ENCODE assay signal across 22 cellular contexts in the genomic region with DNA sequence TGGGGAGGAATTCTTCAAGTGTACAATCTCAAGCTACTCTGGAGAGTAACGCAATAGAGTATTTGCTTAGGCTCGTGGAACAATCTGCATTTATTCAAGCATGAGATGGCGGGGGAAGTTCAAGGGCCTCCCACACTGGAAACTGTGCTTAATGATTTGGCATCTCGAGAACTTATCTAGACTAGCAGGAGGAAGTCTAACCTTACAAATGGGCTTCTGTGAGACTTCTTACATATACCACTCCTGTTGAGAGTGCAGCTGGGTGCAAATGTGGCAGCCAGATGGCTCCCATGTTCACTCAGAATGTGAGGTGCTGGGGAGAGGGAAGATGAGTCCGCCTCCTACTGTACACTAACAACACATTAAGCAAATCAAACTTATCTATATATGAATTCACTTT. TPM values are rescaled to one million over a fixed set of nuclear protein-coding genes. Genes with fewer than 3 reads are reported as not detected.
A peak's percentile ranks its signal among the peaks of the same experiment; 100 is the strongest.
DNase-seq lines count a peak whose midpoint lies in the region; ATAC-seq, FAIRE-seq and TF ChIP-seq lines count a peak whose summit lies in the region.
"Had no signal": no experiment of that assay in that cellular context is flagged by ENCODE, and none has a peak within 500 bp of the region (broad histone marks: within the 10 kb centered on the region; RNA-seq: fewer than 3 reads in every experiment).

No MANE protein-coding gene starts in this region.

- no peaks in the 10 kb centered on the region for H3K79me2 ChIP-seq in osteoblast (ENCODE audit: insufficient read depth, low read length)

- H3K9me3 ChIP-seq in WERI-Rb-1 (ENCODE audit: severe bottlenecking) (no peaks in the 10 kb centered on the region), osteoblast (ENCODE audit: low read depth, low read length) (no peaks in the 10 kb centered on the region), heart right ventricle (no peaks in the 10 kb centered on the region)
- H3K9me3 ChIP-seq: Caco-2, MG63, ovary had no signal

- no peak for TF ChIP-seq POLR2A in GM12891 (IDR thresholded peaks at IDR 0.05; ENCODE audit: low read depth, low read length)

- H3K4me2 ChIP-seq in osteoblast (ENCODE audit: insufficient read depth, low read length), result no peak overlapping the region

- no peaks in the 10 kb centered on the region for H3K36me3 ChIP-seq in WERI-Rb-1
- no peaks in the 10 kb centered on the region for H3K36me3 ChIP-seq in osteoblast (ENCODE audit: insufficient read depth, low read length)
- no peaks in the 10 kb centered on the region for H3K36me3 ChIP-seq in heart right ventricle
- H3K36me3 ChIP-seq: MG63, ovary had no signal

- no peaks in the 10 kb centered on the region for H4K20me1 ChIP-seq in osteoblast (ENCODE audit: insufficient read depth, low read length)

- WGBS in heart right ventricle, 2 donors, result 73 to 75% methylated on average over 5 of the region's 5 CpGs

- H3K4me3 ChIP-seq in WERI-Rb-1 (ENCODE audit: low read depth, low read length) (no peak overlapping the region), osteoblast (ENCODE audit: insufficient read depth, low read length) (no peak overlapping the region), heart right ventricle (no peak overlapping the region)
- H3K4me3 ChIP-seq: GM23248, MG63, ovary had no signal

- ATAC-seq in GM18498 (IDR thresholded peaks at IDR 0.05; ENCODE audit: unreplicated experiment) (no peak), heart right ventricle (no peak)

- TF ChIP-seq CTCF in WERI-Rb-1 (IDR thresholded peaks at IDR 0.05; ENCODE audit: low read depth, low read length) (peak; percentile 20; the same call in 1 of the 2 replicates), osteoblast (IDR thresholded peaks at IDR 0.05; ENCODE audit: extremely low read depth, low read depth, low read length) (no peak), heart right ventricle (IDR thresholded peaks at IDR 0.05) (no peak)

- H3K4me1 ChIP-seq in osteoblast (ENCODE audit: insufficient read depth, low read length) (no peaks in the 10 kb centered on the region), heart right ventricle (no peaks in the 10 kb centered on the region)
- H3K4me1 ChIP-seq: Caco-2 had no signal

- FAIRE-seq in GM12891 (lab: Jason Lieb, UNC) (peak; percentile 43), GM19239 (lab: Jason Lieb, UNC) (no peak)
- FAIRE-seq: GM12892 had no signal

- DNase-seq in GM12891 (ENCODE audit: insufficient read length, low spot score) (no peak), KBM-7 (peak; percentile 84), WERI-Rb-1 (no peak), medulla oblongata (ENCODE audit: extremely low spot score) (peak; percentile 23), osteoblast (ENCODE audit: insufficient read length, low spot score, missing footprints) (no peak), GM19239 (ENCODE audit: insufficient read length, low spot score) (no peak), heart right ventricle (no peak)
- DNase-seq: activated CD4-positive, CD25-positive, alpha-beta regulatory T cell treated with anti-CD3 and anti-CD28 coated beads, Interleukin-2, amount 50 U/mL, for 72 hours; Caco-2; cortex of kidney; GM23248; immature natural killer cell; mammary epithelial cell; MG63; NCI-H187; NCI-H446 treated with DMSO at 0.1 percent for 48 hours; ovary; SIG-M5; T-helper 2 cell had no signal

- H2AFZ ChIP-seq in osteoblast (ENCODE audit: low read length), result no peak overlapping the region
- H2AFZ ChIP-seq: GM23248 had no signal

- intact Hi-C loops in heart right ventricle (cut with DNase I), result no loop called here

- no peaks in the 10 kb centered on the region for H3K27me3 ChIP-seq in WERI-Rb-1 (ENCODE audit: insufficient read depth, low read depth, severe bottlenecking)
- no peaks in the 10 kb centered on the region for H3K27me3 ChIP-seq in osteoblast (ENCODE audit: insufficient read depth, low read length)
- H3K27me3 ChIP-seq in heart right ventricle, result peaks cover 0 to 4% (median 0%) of the 10 kb centered on the region in 7 donors
- H3K27me3 ChIP-seq: MG63, ovary had no signal

- in situ Hi-C loops in KBM-7 (cut with MboI; ENCODE audit: low pct_unique_long_range_greater_than_20kb, low sequenced_read_pairs), result no loop called here

- no peak overlapping the region for H3K27ac ChIP-seq in WERI-Rb-1
- no peak overlapping the region for H3K27ac ChIP-seq in osteoblast (ENCODE audit: low read depth, low read length)
- H3K27ac ChIP-seq in heart right ventricle, result no peak overlapping the region
- H3K27ac ChIP-seq: epithelial cell of prostate, GM23248, ovary had no signal

TF ChIP-seq in GM12891, 5 proteins besides CTCF, POLR2A, EP300 and RAD21:
- TF ChIP-seq PAX5 (IDR thresholded peaks at IDR 0.05; ENCODE audit: insufficient read depth, low read length, severe bottlenecking), result no peak
- no peak for TF ChIP-seq POU2F2 (IDR thresholded peaks at IDR 0.05; ENCODE audit: low read depth, low read length)
- TF ChIP-seq SPI1 (IDR thresholded peaks at IDR 0.05; ENCODE audit: low read depth, low read length), result peak; percentile 41; the same call in 1 of the 2 replicates
- TF ChIP-seq TAF1 (IDR thresholded peaks at IDR 0.05; ENCODE audit: low read depth, low read length), result no peak

RNA-seq across cellular contexts. Expression of gene PTPN13, which starts 29.3 kb away (rescaled TPM):
- polyA plus RNA-seq in GM12891 (2012; ENCODE audit: low read depth, missing spikeins), result 2.5 TPM
- total RNA-seq in osteoblast (70.2 and 87.8 TPM in 2 replicates), heart right ventricle (1 to 10 TPM; 1.4 to 5.5 (median 3.0) TPM)
- polyA plus RNA-seq in heart right ventricle, result 1 to 10 TPM in 1 of 2 donors, under 1 TPM in 1; 0.70 to 1.9 TPM
- polyA plus RNA-seq: immature natural killer cell had no signal

Comparison
In these comparisons a context has a peak if more than half of its experiments do, and no peak if none do; other contexts are left out.
1. DNase-seq: peak in KBM-7 (single experiment) and medulla oblongata (single experiment); none in GM12891 (single experiment), WERI-Rb-1 (single experiment), osteoblast (single experiment), GM19239 (single experiment) and heart right ventricle (0 of 2).
2. RNA of gene PTPN13, which starts 29.3 kb away (total RNA-seq): 70.2 to 87.8 TPM in osteoblast; 1.4 to 5.5 TPM in heart right ventricle; every median in the first group is over 10 times any median in the second.